ENCODE assay signal across 17 cellular contexts in the genomic region with DNA sequence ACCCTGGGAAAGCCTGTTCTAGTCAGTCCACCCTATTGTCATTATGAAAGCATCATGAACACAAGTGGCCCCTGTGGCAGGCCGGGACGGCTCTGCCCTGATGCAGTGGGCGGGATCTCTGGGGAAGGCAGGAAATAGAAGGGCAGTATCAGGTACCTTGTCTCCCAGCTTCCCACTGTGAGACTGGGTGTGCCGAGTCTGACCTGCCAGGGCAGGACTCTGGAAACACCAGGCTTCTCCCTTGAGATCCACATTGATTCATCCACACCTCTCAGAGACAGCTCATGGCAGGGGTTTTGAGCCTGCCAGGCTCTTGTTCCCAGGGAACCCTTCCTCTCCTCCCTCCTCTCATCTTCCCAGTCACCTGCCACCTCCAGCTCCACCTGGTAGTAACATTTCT. TPM values are rescaled to one million over a fixed set of nuclear protein-coding genes. Genes with fewer than 3 reads are reported as not detected.
DNase-seq lines count a peak whose midpoint lies in the region; ATAC-seq, FAIRE-seq and TF ChIP-seq lines count a peak whose summit lies in the region.
"Had no signal": no experiment of that assay in that cellular context is flagged by ENCODE, and none has a peak within 500 bp of the region (broad histone marks: within the 10 kb centered on the region; RNA-seq: fewer than 3 reads in every experiment).

No MANE protein-coding gene starts in this region.

- H3K27me3 Mint-ChIP-seq in IgD-negative memory B cell = no peaks in the 10 kb centered on the region

- CTCF ChIA-PET in GM12878 (lab: Yijun Ruan, JAX) = interaction anchor here (0.7 to 2.6 kb wide), 3 partner anchors 9 to 25 kb away, joined by 3 to 13 read pairs (median 3); no protein-coding TSS in a partner anchor

- RAD21 ChIA-PET in GM12878 (lab: Charles Lee; ENCODE audit: unreplicated experiment) = interaction anchor here (0.6 to 1.2 kb wide), 2 partner anchors 122 to 385 kb away, joined by 3 to 4 read pairs; no protein-coding TSS in a partner anchor

- H2AFZ ChIP-seq in GM12878 (ENCODE audit: control insufficient read depth, low read depth, low read length) (peak overlapping the region; percentile 28), osteoblast (ENCODE audit: low read length) (no peak overlapping the region)

- SMC1A ChIA-PET in GM12878 (lab: Charles Lee; ENCODE audit: uncharacterized antibody, unreplicated experiment) = interaction anchor here (1.1 kb wide), 1 partner anchor 9 kb away, joined by 3 read pairs; no protein-coding TSS in a partner anchor

- H3K4me3 ChIP-seq in GM12878 = no peak overlapping the region
- no peak overlapping the region for H3K4me3 ChIP-seq in osteoblast (ENCODE audit: insufficient read depth, low read length)
- H3K4me3 ChIP-seq: body of pancreas, smooth muscle cell had no signal

- H3K79me2 ChIP-seq in GM12878 (ENCODE audit: control insufficient read depth, insufficient read depth, low read length) (no peaks in the 10 kb centered on the region), osteoblast (ENCODE audit: insufficient read depth, low read length) (no peaks in the 10 kb centered on the region)

- H3K4me2 ChIP-seq in GM12878 (ENCODE audit: control insufficient read depth, insufficient read depth) (no peak overlapping the region), osteoblast (ENCODE audit: insufficient read depth, low read length) (no peak overlapping the region)
- H3K4me2 ChIP-seq: smooth muscle cell had no signal

- H3K9me3 ChIP-seq in GM12878 (replicated peaks; ENCODE audit: control insufficient read depth, insufficient read depth, low read length) (no peaks in the 10 kb centered on the region), osteoblast (ENCODE audit: low read depth, low read length) (no peaks in the 10 kb centered on the region)
- H3K9me3 ChIP-seq: body of pancreas, neutrophil had no signal

- DNase-seq in NCI-H146 (lab: John Stamatoyannopoulos, UW) = peak; percentile 11
- DNase-seq in NCI-H146 treated with DMSO at 0.1 percent for 48 hours (lab: John Stamatoyannopoulos, UW; ENCODE audit: unreplicated experiment) = no peak
- no peak for DNase-seq in GM12878 (ENCODE audit: low read depth, low spot score)
- DNase-seq in osteoblast (ENCODE audit: insufficient read length, low spot score, missing footprints) = peak; percentile 64
- no peak for DNase-seq in Right ventricle myocardium inferior (ENCODE audit: missing footprints)
- DNase-seq: activated CD4-positive, alpha-beta T cell treated with anti-CD3 and anti-CD28 coated beads for 48 hours; body of pancreas; effector memory CD4-positive, alpha-beta T cell; T-cell had no signal

- TF ChIP-seq RAD21 in GM12878 (IDR thresholded peaks at IDR 0.05; ENCODE audit: insufficient read depth, low read depth, low read length) = no peak

- POLR2A ChIA-PET in GM12878 (lab: Charles Lee) = interaction anchor here (0.6 kb wide), 1 partner anchor 78 kb away, joined by 4 read pairs; no protein-coding TSS in a partner anchor

- TF ChIP-seq CTCF in GM12878 (IDR thresholded peaks at IDR 0.05 in 2 of 3, conservative IDR thresholded peaks at IDR 0.05 in 1 of 3; ENCODE audit: control insufficient read depth in 2 of 3, extremely low read depth in 1 of 3, insufficient read depth in 1 of 3, low read depth in 3 of 3, low read length in 3 of 3) (no peak), osteoblast (IDR thresholded peaks at IDR 0.05; ENCODE audit: extremely low read depth, low read depth, low read length) (no peak)

- H4K20me1 ChIP-seq in GM12878 (ENCODE audit: control insufficient read depth, insufficient read depth) (no peaks in the 10 kb centered on the region), osteoblast (ENCODE audit: insufficient read depth, low read length) (no peaks in the 10 kb centered on the region)

- H3K27me3 ChIP-seq in GM12878 (replicated peaks in 1 of 2; ENCODE audit: control insufficient read depth in 2 of 2, insufficient read depth in 2 of 2, low read length in 1 of 2) = no peaks in the 10 kb centered on the region; a peak in 1 of 4 replicates
- H3K27me3 ChIP-seq in osteoblast (ENCODE audit: insufficient read depth, low read length) = peaks cover 12% of the 10 kb centered on the region
- H3K27me3 ChIP-seq: body of pancreas, neutrophil had no signal

- no peak for TF ChIP-seq EP300 in GM12878 (IDR thresholded peaks at IDR 0.05; ENCODE audit: borderline replicate concordance in 1 of 2, control insufficient read depth in 1 of 2, low read depth in 2 of 2, low read length in 2 of 2)

- peaks cover 20 to 26% (median 24%) of the 10 kb centered on the region in 3 donors for H3K4me1 Mint-ChIP-seq in IgD-negative memory B cell

- FAIRE-seq in GM12878 (lab: Jason Lieb, UNC) = no peak
- FAIRE-seq: GM12892 had no signal

- no peaks in the 10 kb centered on the region for H3K36me3 Mint-ChIP-seq in IgD-negative memory B cell
- H3K36me3 Mint-ChIP-seq: T-cell, type B pancreatic cell had no signal

- no peak for TF ChIP-seq POLR2A in GM12878 (IDR thresholded peaks at IDR 0.05; ENCODE audit: low read depth, low read length)

- no TSS peak for BruUV-seq in GM12878 (replicated peaks; lab: Mats Ljungman, UMichigan)

- H3K4me1 ChIP-seq in GM12878 (ENCODE audit: control insufficient read depth, insufficient read depth, low read length) = peaks cover 12% of the 10 kb centered on the region
- H3K4me1 ChIP-seq in osteoblast (ENCODE audit: insufficient read depth, low read length) = no peaks in the 10 kb centered on the region

- ATAC-seq in GM12878 (no peak), Right ventricle myocardium inferior (no peak), GM19328 (IDR thresholded peaks at IDR 0.05; ENCODE audit: unreplicated experiment) (no peak)
- ATAC-seq in activated CD4-positive, CD25-positive, alpha-beta regulatory T cell treated with anti-CD3 and anti-CD28 coated beads, Interleukin-2, amount 50 U/mL, for 24 hours = no peak
- ATAC-seq: body of pancreas, left lobe of liver, T-cell had no signal

- H3K36me3 ChIP-seq in GM12878 (ENCODE audit: control insufficient read depth in 2 of 2, insufficient read depth in 2 of 2, low read length in 1 of 2) (no peaks in the 10 kb centered on the region), osteoblast (ENCODE audit: insufficient read depth, low read length) (no peaks in the 10 kb centered on the region)
- H3K36me3 ChIP-seq: neutrophil had no signal

- H3K9me3 Mint-ChIP-seq in IgD-negative memory B cell = no peaks in the 10 kb centered on the region
- H3K9me3 Mint-ChIP-seq: T-cell, type B pancreatic cell had no signal

- in situ Hi-C loops in GM12878 (cut with MboI) = loop anchor here (10.0 kb wide), 1 partner anchor 582 kb away; no protein-coding TSS in a partner anchor

- peak overlapping the region in 1 of 3 donors; percentile 35 for H3K27ac Mint-ChIP-seq in IgD-negative memory B cell
- H3K27ac Mint-ChIP-seq: T-cell, type B pancreatic cell had no signal

- peak overlapping the region in 3 of 4 donors; percentile 66 to 92 (median 90) for H3K4me3 Mint-ChIP-seq in IgD-negative memory B cell
- H3K4me3 Mint-ChIP-seq: T-cell, type B pancreatic cell had no signal

- 13% methylated on average over 4 of the region's 4 CpGs for WGBS in GM12878 (ENCODE audit: insufficient coverage, insufficient replicate concordance, low lambda C conversion rate, missing lambda C conversion rate)

- H3K27ac ChIP-seq in GM12878 (ENCODE audit: control insufficient read depth, insufficient read depth) (no peak overlapping the region), osteoblast (ENCODE audit: low read depth, low read length) (no peak overlapping the region)
- H3K27ac ChIP-seq: body of pancreas, neutrophil had no signal

- no peak overlapping the region for H3K9ac ChIP-seq in GM12878 (ENCODE audit: control insufficient read depth, insufficient read depth, low read length)

- intact Hi-C loops in GM12878 (cut with micrococcal nuclease; ENCODE audit: unreplicated experiment) (no loop called here), Right ventricle myocardium inferior (cut with DNase I) (no loop called here)

RNA-seq across cellular contexts. Expression of a gene that starts 24.5 kb away (rescaled TPM):
- polyA plus RNA-seq in IgD-negative memory B cell = 40.1 TPM
- total RNA-seq in GM12878 (2013; cell fraction: nucleolus; rRNA removed) = 60.8 and 60.9 TPM in 2 replicates
- 48.9 and 63.9 TPM in 2 replicates for total RNA-seq in GM12878 (2014; rRNA removed)
- total RNA-seq in GM12878 (2014; rRNA removed; fragmentation: Illumina TruSeq; extraction: Trizol) = 48.7 and 49.6 TPM in 2 replicates
- 37.7 and 44.0 TPM in 2 replicates for total RNA-seq in GM12878 (2021)
- 21.6 TPM for polyA plus RNA-seq in GM12878 (2011; ENCODE audit: low read depth)
- polyA plus RNA-seq in GM12878 (2011; rRNA removed) = 57.0 and 83.1 TPM in 2 replicates
- polyA plus RNA-seq in GM12878 (2011; cell fraction: cytosol; rRNA removed) = 23.8 and 26.4 TPM in 2 replicates
- polyA plus RNA-seq in GM12878 (2011; cell fraction: nucleus; rRNA removed) = 58.7 and 59.0 TPM in 2 replicates
- polyA plus RNA-seq in GM12878 (2012) = 21.4 and 32.9 TPM in 2 replicates
- 45.6 and 51.4 TPM in 2 replicates for polyA plus RNA-seq in GM12878 (2014; fragmentation: Illumina TruSeq; extraction: Trizol)
- 10 to 100 TPM; 24.0 to 30.1 TPM for polyA plus RNA-seq in GM12878 (2014; fragmentation: Nextera tagmentation; extraction: Ambion mirVana)
- 33.9 and 43.2 TPM in 2 replicates for polyA plus RNA-seq in GM12878 (2014; rRNA removed)
- polyA plus RNA-seq in GM12878 (2016; fragmentation: Nextera tagmentation; extraction: Ambion mirVana) = 10 to 100 TPM; 67.9 to 70.6 TPM
- polyA minus RNA-seq in GM12878 (2011; rRNA and poly(A)+ RNA removed) = 37.5 and 43.2 TPM in 2 replicates
- 12.8 and 17.4 TPM in 2 replicates for polyA minus RNA-seq in GM12878 (2011; cell fraction: cytosol; rRNA and poly(A)+ RNA removed)
- polyA minus RNA-seq in GM12878 (2011; cell fraction: nucleus; rRNA and poly(A)+ RNA removed) = 20.0 and 23.1 TPM in 2 replicates
- total RNA-seq in osteoblast = 52.1 and 56.6 TPM in 2 replicates
- 59.1 TPM for total RNA-seq in Right ventricle myocardium inferior

RNA-seq across cellular contexts. Expression of a gene that starts 54.7 kb away (rescaled TPM):
- polyA plus RNA-seq in IgD-negative memory B cell = not detected
- not detected in 2 replicates for total RNA-seq in GM12878 (2013; cell fraction: nucleolus; rRNA removed)
- not detected in 2 replicates for total RNA-seq in GM12878 (2014; rRNA removed)
- not detected in 2 replicates for total RNA-seq in GM12878 (2014; rRNA removed; fragmentation: Illumina TruSeq; extraction: Trizol)
- total RNA-seq in GM12878 (2021) = not detected in 2 replicates
- polyA plus RNA-seq in GM12878 (2011; ENCODE audit: low read depth) = not detected
- polyA plus RNA-seq in GM12878 (2011; rRNA removed) = 0.01 TPM in 1 of 2 replicates, not detected in the other
- polyA plus RNA-seq in GM12878 (2011; cell fraction: cytosol; rRNA removed) = 0.01 and 0.02 TPM in 2 replicates
- 0.03 TPM in 1 of 2 replicates, not detected in the other for polyA plus RNA-seq in GM12878 (2011; cell fraction: nucleus; rRNA removed)
- not detected in 2 replicates for polyA plus RNA-seq in GM12878 (2012)
- under 0.01 TPM in 1 of 2 replicates, not detected in the other for polyA plus RNA-seq in GM12878 (2014; fragmentation: Illumina TruSeq; extraction: Trizol)
- polyA plus RNA-seq in GM12878 (2014; fragmentation: Nextera tagmentation; extraction: Ambion mirVana) = not detected
- 0.01 TPM in 1 of 2 replicates, not detected in the other for polyA plus RNA-seq in GM12878 (2014; rRNA removed)
- polyA plus RNA-seq in GM12878 (2016; fragmentation: Nextera tagmentation; extraction: Ambion mirVana) = not detected
- not detected in 2 replicates for polyA minus RNA-seq in GM12878 (2011; rRNA and poly(A)+ RNA removed)
- polyA minus RNA-seq in GM12878 (2011; cell fraction: cytosol; rRNA and poly(A)+ RNA removed) = not detected in 2 replicates
- not detected in 2 replicates for polyA minus RNA-seq in GM12878 (2011; cell fraction: nucleus; rRNA and poly(A)+ RNA removed)
- 0.29 and 0.36 TPM in 2 replicates for total RNA-seq in osteoblast
- total RNA-seq in Right ventricle myocardium inferior = 0.11 TPM
- total RNA-seq: T-cell had no signal

Comparison
In these comparisons a context has a peak if more than half of its experiments do, and no peak if none do; other contexts are left out.
1. DNase-seq: peak in NCI-H146 (single experiment) and osteoblast (single experiment); none in NCI-H146 treated with DMSO at 0.1 percent for 48 hours (single experiment), GM12878 (single experiment) and Right ventricle myocardium inferior (single experiment).